ENCODE assay signal across 11 cellular contexts in genomic region chr5:175469916-175470315, GRCh38. TPM values are rescaled to one million over a fixed set of nuclear protein-coding genes. Genes with fewer than 3 reads are reported as not detected.
"Had no signal": no experiment of that assay in that cellular context is flagged by ENCODE, and none has a peak within 500 bp of the region (broad histone marks: within the 10 kb centered on the region; RNA-seq: fewer than 3 reads in every experiment).

No MANE protein-coding gene starts in this region.

- H3K36me3 ChIP-seq: HAP-1 had no signal

- H3K4me3 ChIP-seq: GM23248, HAP-1 had no signal

- H3K4me1 Mint-ChIP-seq: IgD-negative memory B cell had no signal

- H3K27ac Mint-ChIP-seq: HFFc6, IgD-negative memory B cell had no signal

- H3K4me3 Mint-ChIP-seq: HFFc6, IgD-negative memory B cell had no signal

- H2AFZ ChIP-seq: GM23248 had no signal

- H3K4me2 ChIP-seq: KMS-11 had no signal

- ATAC-seq: HCT116, HepG2 had no signal

- H3K9me3 Mint-ChIP-seq: HFFc6 had no signal

- H3K36me3 Mint-ChIP-seq: IgD-negative memory B cell had no signal

- H3K27ac ChIP-seq: GM23248, HL-60, KMS-11 had no signal

- DNase-seq: GM23248, H7, HFFc6, KBM-7 had no signal

RNA-seq across cellular contexts. Expression of gene DRD1, which starts 25.9 kb away (rescaled TPM):
- total RNA-seq: GM23248, HepG2, HFFc6, HT1080 had no signal
- polyA plus RNA-seq: GM23248, HepG2, IgD-negative memory B cell had no signal
